1 cellular context compared by ENCODE assay signal in the genomic region with DNA sequence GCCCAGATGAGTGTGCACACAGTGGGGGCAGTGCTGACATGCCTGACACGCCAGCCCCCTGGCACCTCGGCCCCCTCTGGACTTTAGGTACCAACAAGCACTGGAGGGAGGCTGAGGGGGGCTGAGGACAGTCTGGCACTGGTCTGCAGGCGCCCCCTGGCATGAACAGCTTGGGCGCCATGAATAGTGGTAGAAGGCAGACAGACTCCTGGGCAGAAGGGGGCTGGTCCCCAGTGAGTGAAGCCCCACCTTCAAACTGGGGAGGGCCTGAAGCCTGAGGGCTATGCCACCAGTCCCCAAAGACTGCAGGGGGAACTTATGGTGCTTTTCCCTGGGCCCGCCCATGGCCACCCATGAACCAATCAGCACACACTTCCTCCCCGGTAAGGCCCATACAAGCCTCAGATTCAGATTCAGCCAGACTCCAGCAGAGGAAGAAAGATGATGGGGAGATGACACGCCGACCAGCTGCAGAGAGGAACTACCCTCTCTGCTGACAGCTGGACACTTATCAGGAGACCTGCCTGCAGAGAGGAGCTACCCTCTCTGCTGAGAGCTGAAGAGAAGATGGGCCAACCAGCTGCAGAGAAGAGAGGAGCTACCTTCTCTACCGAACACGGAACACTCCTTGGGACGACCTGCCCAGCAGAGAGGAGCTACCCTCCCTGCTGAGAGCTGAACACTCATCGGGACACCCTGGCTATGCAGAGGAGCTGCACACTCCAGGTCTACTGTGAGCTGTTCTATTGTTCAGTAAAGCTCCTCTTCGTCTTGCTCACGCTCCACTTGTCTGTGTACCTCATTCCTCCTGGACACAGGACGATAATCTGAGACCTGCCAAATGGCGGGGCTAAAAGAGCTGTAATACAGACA.
A peak's percentile ranks its signal among the peaks of the same experiment; 100 is the strongest.
TF ChIP-seq lines count a peak whose summit lies in the region.

No MANE protein-coding gene starts in this region.

TF ChIP-seq in K562, 482 proteins besides CTCF, POLR2A, EP300 and RAD21 (continued from another document):
- TF ChIP-seq, protein P1, sequence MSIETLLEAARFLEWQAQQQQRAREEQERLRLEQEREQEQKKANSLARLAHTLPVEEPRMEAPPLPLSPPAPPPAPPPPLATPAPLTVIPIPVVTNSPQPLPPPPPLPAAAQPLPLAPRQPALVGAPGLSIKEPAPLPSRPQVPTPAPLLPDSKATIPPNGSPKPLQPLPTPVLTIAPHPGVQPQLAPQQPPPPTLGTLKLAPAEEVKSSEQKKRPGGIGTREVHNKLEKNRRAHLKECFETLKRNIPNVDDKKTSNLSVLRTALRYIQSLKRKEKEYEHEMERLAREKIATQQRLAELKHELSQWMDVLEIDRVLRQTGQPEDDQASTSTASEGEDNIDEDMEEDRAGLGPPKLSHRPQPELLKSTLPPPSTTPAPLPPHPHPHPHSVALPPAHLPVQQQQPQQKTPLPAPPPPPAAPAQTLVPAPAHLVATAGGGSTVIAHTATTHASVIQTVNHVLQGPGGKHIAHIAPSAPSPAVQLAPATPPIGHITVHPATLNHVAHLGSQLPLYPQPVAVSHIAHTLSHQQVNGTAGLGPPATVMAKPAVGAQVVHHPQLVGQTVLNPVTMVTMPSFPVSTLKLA (conservative IDR thresholded peaks at IDR 0.05) = no peak
- TF ChIP-seq, protein P2, sequence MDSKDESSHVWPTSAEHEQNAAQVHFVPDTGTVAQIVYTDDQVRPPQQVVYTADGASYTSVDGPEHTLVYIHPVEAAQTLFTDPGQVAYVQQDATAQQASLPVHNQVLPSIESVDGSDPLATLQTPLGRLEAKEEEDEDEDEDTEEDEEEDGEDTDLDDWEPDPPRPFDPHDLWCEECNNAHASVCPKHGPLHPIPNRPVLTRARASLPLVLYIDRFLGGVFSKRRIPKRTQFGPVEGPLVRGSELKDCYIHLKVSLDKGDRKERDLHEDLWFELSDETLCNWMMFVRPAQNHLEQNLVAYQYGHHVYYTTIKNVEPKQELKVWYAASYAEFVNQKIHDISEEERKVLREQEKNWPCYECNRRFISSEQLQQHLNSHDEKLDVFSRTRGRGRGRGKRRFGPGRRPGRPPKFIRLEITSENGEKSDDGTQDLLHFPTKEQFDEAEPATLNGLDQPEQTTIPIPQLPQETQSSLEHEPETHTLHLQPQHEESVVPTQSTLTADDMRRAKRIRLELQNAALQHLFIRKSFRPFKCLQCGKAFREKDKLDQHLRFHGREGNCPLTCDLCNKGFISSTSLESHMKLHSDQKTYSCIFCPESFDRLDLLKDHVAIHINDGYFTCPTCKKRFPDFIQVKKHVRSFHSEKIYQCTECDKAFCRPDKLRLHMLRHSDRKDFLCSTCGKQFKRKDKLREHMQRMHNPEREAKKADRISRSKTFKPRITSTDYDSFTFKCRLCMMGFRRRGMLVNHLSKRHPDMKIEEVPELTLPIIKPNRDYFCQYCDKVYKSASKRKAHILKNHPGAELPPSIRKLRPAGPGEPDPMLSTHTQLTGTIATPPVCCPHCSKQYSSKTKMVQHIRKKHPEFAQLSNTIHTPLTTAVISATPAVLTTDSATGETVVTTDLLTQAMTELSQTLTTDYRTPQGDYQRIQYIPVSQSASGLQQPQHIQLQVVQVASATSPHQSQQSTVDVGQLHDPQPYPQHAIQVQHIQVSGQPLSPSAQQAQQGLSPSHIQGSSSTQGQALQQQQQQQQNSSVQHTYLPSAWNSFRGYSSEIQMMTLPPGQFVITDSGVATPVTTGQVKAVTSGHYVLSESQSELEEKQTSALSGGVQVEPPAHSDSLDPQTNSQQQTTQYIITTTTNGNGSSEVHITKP (IDR thresholded peaks at IDR 0.05; ENCODE audit: partially characterized antibody) = peak; percentile 35
- TF ChIP-seq ZNF124 (CRISPR knock-in tag; IDR thresholded peaks at IDR 0.05) = no peak
- TF ChIP-seq, protein P3, sequence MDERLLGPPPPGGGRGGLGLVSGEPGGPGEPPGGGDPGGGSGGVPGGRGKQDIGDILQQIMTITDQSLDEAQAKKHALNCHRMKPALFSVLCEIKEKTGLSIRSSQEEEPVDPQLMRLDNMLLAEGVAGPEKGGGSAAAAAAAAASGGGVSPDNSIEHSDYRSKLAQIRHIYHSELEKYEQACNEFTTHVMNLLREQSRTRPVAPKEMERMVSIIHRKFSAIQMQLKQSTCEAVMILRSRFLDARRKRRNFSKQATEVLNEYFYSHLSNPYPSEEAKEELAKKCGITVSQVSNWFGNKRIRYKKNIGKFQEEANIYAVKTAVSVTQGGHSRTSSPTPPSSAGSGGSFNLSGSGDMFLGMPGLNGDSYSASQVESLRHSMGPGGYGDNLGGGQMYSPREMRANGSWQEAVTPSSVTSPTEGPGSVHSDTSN (CRISPR knock-in tag; IDR thresholded peaks at IDR 0.05; ENCODE audit: low read depth) = no peak
- TF ChIP-seq, protein P3 (tag; conservative IDR thresholded peaks at IDR 0.05; ENCODE audit: low read depth) = peak; percentile 38; the same call in 1 of the 2 replicates
- no peak for TF ChIP-seq NFATC3 (IDR thresholded peaks at IDR 0.05)
- no peak for TF ChIP-seq ZEB2 (IDR thresholded peaks at IDR 0.05)
- TF ChIP-seq, protein P4, sequence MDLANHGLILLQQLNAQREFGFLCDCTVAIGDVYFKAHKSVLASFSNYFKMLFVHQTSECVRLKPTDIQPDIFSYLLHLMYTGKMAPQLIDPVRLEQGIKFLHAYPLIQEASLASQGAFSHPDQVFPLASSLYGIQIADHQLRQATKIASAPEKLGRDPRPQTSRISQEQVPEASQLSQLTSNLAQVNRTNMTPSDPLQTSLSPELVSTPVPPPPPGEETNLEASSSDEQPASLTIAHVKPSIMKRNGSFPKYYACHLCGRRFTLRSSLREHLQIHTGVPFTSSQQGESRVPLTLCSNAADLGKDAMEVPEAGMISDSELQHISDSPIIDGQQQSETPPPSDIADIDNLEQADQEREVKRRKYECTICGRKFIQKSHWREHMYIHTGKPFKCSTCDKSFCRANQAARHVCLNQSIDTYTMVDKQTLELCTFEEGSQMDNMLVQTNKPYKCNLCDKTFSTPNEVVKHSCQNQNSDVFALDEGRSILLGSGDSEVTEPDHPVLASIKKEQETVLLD (IDR thresholded peaks at IDR 0.05) = no peak
- no peak for TF ChIP-seq JUND (IDR thresholded peaks at IDR 0.05; ENCODE audit: borderline replicate concordance, low read depth, low read length)
- TF ChIP-seq JUND (tag; IDR thresholded peaks at IDR 0.05; ENCODE audit: borderline replicate concordance, low read depth, low read length) = no peak; the same call in 2 of the 3 replicates
- no peak for TF ChIP-seq ZNF384 (IDR thresholded peaks at IDR 0.05; ENCODE audit: low read depth, low read length)
- TF ChIP-seq ASH1L (IDR thresholded peaks at IDR 0.05; ENCODE audit: borderline replicate concordance, low read depth, partially characterized antibody) = no peak
- no peak for TF ChIP-seq SMARCE1 (IDR thresholded peaks at IDR 0.05)
- peak; percentile 69; the same call in 1 of the 2 replicates for TF ChIP-seq CTBP1 (IDR thresholded peaks at IDR 0.05; ENCODE audit: borderline replicate concordance)
- TF ChIP-seq, protein P5, sequence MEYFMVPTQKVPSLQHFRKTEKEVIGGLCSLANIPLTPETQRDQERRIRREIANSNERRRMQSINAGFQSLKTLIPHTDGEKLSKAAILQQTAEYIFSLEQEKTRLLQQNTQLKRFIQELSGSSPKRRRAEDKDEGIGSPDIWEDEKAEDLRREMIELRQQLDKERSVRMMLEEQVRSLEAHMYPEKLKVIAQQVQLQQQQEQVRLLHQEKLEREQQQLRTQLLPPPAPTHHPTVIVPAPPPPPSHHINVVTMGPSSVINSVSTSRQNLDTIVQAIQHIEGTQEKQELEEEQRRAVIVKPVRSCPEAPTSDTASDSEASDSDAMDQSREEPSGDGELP (CRISPR knock-in tag; IDR thresholded peaks at IDR 0.05; ENCODE audit: borderline replicate concordance) = peak; percentile 71
- TF ChIP-seq, protein P6, sequence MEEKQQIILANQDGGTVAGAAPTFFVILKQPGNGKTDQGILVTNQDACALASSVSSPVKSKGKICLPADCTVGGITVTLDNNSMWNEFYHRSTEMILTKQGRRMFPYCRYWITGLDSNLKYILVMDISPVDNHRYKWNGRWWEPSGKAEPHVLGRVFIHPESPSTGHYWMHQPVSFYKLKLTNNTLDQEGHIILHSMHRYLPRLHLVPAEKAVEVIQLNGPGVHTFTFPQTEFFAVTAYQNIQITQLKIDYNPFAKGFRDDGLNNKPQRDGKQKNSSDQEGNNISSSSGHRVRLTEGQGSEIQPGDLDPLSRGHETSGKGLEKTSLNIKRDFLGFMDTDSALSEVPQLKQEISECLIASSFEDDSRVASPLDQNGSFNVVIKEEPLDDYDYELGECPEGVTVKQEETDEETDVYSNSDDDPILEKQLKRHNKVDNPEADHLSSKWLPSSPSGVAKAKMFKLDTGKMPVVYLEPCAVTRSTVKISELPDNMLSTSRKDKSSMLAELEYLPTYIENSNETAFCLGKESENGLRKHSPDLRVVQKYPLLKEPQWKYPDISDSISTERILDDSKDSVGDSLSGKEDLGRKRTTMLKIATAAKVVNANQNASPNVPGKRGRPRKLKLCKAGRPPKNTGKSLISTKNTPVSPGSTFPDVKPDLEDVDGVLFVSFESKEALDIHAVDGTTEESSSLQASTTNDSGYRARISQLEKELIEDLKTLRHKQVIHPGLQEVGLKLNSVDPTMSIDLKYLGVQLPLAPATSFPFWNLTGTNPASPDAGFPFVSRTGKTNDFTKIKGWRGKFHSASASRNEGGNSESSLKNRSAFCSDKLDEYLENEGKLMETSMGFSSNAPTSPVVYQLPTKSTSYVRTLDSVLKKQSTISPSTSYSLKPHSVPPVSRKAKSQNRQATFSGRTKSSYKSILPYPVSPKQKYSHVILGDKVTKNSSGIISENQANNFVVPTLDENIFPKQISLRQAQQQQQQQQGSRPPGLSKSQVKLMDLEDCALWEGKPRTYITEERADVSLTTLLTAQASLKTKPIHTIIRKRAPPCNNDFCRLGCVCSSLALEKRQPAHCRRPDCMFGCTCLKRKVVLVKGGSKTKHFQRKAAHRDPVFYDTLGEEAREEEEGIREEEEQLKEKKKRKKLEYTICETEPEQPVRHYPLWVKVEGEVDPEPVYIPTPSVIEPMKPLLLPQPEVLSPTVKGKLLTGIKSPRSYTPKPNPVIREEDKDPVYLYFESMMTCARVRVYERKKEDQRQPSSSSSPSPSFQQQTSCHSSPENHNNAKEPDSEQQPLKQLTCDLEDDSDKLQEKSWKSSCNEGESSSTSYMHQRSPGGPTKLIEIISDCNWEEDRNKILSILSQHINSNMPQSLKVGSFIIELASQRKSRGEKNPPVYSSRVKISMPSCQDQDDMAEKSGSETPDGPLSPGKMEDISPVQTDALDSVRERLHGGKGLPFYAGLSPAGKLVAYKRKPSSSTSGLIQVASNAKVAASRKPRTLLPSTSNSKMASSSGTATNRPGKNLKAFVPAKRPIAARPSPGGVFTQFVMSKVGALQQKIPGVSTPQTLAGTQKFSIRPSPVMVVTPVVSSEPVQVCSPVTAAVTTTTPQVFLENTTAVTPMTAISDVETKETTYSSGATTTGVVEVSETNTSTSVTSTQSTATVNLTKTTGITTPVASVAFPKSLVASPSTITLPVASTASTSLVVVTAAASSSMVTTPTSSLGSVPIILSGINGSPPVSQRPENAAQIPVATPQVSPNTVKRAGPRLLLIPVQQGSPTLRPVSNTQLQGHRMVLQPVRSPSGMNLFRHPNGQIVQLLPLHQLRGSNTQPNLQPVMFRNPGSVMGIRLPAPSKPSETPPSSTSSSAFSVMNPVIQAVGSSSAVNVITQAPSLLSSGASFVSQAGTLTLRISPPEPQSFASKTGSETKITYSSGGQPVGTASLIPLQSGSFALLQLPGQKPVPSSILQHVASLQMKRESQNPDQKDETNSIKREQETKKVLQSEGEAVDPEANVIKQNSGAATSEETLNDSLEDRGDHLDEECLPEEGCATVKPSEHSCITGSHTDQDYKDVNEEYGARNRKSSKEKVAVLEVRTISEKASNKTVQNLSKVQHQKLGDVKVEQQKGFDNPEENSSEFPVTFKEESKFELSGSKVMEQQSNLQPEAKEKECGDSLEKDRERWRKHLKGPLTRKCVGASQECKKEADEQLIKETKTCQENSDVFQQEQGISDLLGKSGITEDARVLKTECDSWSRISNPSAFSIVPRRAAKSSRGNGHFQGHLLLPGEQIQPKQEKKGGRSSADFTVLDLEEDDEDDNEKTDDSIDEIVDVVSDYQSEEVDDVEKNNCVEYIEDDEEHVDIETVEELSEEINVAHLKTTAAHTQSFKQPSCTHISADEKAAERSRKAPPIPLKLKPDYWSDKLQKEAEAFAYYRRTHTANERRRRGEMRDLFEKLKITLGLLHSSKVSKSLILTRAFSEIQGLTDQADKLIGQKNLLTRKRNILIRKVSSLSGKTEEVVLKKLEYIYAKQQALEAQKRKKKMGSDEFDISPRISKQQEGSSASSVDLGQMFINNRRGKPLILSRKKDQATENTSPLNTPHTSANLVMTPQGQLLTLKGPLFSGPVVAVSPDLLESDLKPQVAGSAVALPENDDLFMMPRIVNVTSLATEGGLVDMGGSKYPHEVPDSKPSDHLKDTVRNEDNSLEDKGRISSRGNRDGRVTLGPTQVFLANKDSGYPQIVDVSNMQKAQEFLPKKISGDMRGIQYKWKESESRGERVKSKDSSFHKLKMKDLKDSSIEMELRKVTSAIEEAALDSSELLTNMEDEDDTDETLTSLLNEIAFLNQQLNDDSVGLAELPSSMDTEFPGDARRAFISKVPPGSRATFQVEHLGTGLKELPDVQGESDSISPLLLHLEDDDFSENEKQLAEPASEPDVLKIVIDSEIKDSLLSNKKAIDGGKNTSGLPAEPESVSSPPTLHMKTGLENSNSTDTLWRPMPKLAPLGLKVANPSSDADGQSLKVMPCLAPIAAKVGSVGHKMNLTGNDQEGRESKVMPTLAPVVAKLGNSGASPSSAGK (IDR thresholded peaks at IDR 0.05) = no peak
- TF ChIP-seq, protein P7, sequence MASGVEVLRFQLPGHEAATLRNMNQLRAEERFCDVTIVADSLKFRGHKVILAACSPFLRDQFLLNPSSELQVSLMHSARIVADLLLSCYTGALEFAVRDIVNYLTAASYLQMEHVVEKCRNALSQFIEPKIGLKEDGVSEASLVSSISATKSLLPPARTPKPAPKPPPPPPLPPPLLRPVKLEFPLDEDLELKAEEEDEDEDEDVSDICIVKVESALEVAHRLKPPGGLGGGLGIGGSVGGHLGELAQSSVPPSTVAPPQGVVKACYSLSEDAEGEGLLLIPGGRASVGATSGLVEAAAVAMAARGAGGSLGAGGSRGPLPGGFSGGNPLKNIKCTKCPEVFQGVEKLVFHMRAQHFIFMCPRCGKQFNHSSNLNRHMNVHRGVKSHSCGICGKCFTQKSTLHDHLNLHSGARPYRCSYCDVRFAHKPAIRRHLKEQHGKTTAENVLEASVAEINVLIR (CRISPR knock-in tag; IDR thresholded peaks at IDR 0.05) = no peak
- TF ChIP-seq ZNF311 (CRISPR knock-in tag; IDR thresholded peaks at IDR 0.05) = no peak
- no peak for TF ChIP-seq PHB (CRISPR knock-in tag; IDR thresholded peaks at IDR 0.05)
- TF ChIP-seq NR2C2 (CRISPR knock-in tag; IDR thresholded peaks at IDR 0.05) = no peak
- TF ChIP-seq NR2C2 (tag; IDR thresholded peaks at IDR 0.05) = no peak
- TF ChIP-seq MAFG (tag; conservative IDR thresholded peaks at IDR 0.05) = no peak
- no peak for TF ChIP-seq ATF1 (CRISPR knock-in tag; IDR thresholded peaks at IDR 0.05)
- 0 out of 2 replicates have a peak, but pooled peaks have one; percentile 14 for TF ChIP-seq ATF1 (tag; IDR thresholded peaks at IDR 0.05)
- TF ChIP-seq SPI1 (IDR thresholded peaks at IDR 0.05; ENCODE audit: borderline replicate concordance, low read depth, low read length) = peak; percentile 79
